ENCODE assay signal across 9 cellular contexts in genomic region chr1:27142464-27142863, GRCh38. TPM values are rescaled to one million over a fixed set of nuclear protein-coding genes. Genes with fewer than 3 reads are reported as not detected.
DNase-seq lines count a peak whose midpoint lies in the region; ATAC-seq and TF ChIP-seq lines count a peak whose summit lies in the region.
"Had no signal": no experiment of that assay in that cellular context is flagged by ENCODE, and none has a peak within 500 bp of the region (broad histone marks: within the 10 kb centered on the region; RNA-seq: fewer than 3 reads in every experiment).

No MANE protein-coding gene starts in this region.

- H3K36me3 ChIP-seq in psoas muscle (ENCODE audit: insufficient read depth in 1 of 2, low read depth in 1 of 2): no peaks in the 10 kb centered on the region

- peaks cover 76% of the 10 kb centered on the region for H3K4me1 Mint-ChIP-seq in brain

- H3K4me3 ChIP-seq in psoas muscle: no peak overlapping the region
- no peak overlapping the region for H3K4me3 ChIP-seq in lower leg skin (ENCODE audit: low read depth, poor library complexity, severe bottlenecking)

- no peak for ATAC-seq in psoas muscle
- no peak for ATAC-seq in GM21786 (IDR thresholded peaks at IDR 0.05; ENCODE audit: unreplicated experiment)

- H3K4me1 ChIP-seq in psoas muscle: peaks cover 86% of the 10 kb centered on the region

- no peak overlapping the region for H3K4me3 Mint-ChIP-seq in brain

- H3K27me3 ChIP-seq in psoas muscle (ENCODE audit: insufficient read depth in 3 of 3, low read length in 2 of 3): no peaks in the 10 kb centered on the region

- WGBS in psoas muscle, 3 donors: 96 to 98% (median 98%) methylated on average over 3 of the region's 3 CpGs
- 50 to 57% methylated on average over 3 of the region's 3 CpGs for WGBS in lower leg skin, 2 donors

- no peaks in the 10 kb centered on the region for H3K27me3 Mint-ChIP-seq in brain

- H3K9me3 ChIP-seq in psoas muscle: no peaks in the 10 kb centered on the region

- TF ChIP-seq CTCF in brain (conservative IDR thresholded peaks at IDR 0.05) (no peak), psoas muscle (IDR thresholded peaks at IDR 0.05) (no peak), lower leg skin (IDR thresholded peaks at IDR 0.05) (no peak)

- intact Hi-C loops in psoas muscle (cut with DNase I): no loop called here
- intact Hi-C loops in lower leg skin (cut with DNase I; ENCODE audit: low total_unique reads): loop anchor here (5.0 kb wide), 1 partner anchor 1635 kb away; no protein-coding TSS in a partner anchor

- no peaks in the 10 kb centered on the region for H3K9me3 Mint-ChIP-seq in brain

- no peak for TF ChIP-seq POLR2A in lower leg skin (IDR thresholded peaks at IDR 0.05)

- DNase-seq in DMS153 (lab: John Stamatoyannopoulos, UW) (peak; percentile 49), DMS153 treated with DMSO at 0.1 percent for 48 hours (lab: John Stamatoyannopoulos, UW; ENCODE audit: unreplicated experiment) (no peak), NCI-H146 treated with DMSO at 0.1 percent for 48 hours (lab: John Stamatoyannopoulos, UW; ENCODE audit: unreplicated experiment) (peak; percentile 33), psoas muscle (no peak), lower leg skin (ENCODE audit: low spot score in 2 of 2) (no peak), amygdala (lab: John Stamatoyannopoulos, UW) (no peak)
- DNase-seq: hippocampal formation had no signal

- H3K27ac Mint-ChIP-seq in brain: peak overlapping the region in 3 of 5 experiments; percentile 41 to 77 (median 59)

- no peaks in the 10 kb centered on the region for H3K36me3 Mint-ChIP-seq in brain

- H3K27ac ChIP-seq in psoas muscle: peak overlapping the region; percentile 81

RNA-seq across cellular contexts. Expression of gene SLC9A1, which starts 12.5 kb away (rescaled TPM):
- 31.8 TPM for polyA plus RNA-seq in brain (ENCODE audit: insufficient read depth, low read depth, low replicate concordance)
- 10 to 100 TPM in 1 of 4 donors, 1 to 10 TPM in 3; 5.2 to 14.3 (median 7.7) TPM for total RNA-seq in psoas muscle
- polyA plus RNA-seq in psoas muscle: 10 to 100 TPM in 1 of 3 donors, 1 to 10 TPM in 2; 2.3 to 17.0 (median 3.8) TPM
- 10 to 100 TPM; 10.9 to 19.4 (median 13.2) TPM for total RNA-seq in lower leg skin

Comparison
In these comparisons a context has a peak if more than half of its experiments do, and no peak if none do; other contexts are left out.
1. DNase-seq: peak in DMS153 (single experiment) and NCI-H146 treated with DMSO at 0.1 percent for 48 hours (single experiment); none in DMS153 treated with DMSO at 0.1 percent for 48 hours (single experiment), psoas muscle (0 of 2), lower leg skin (0 of 2) and amygdala (0 of 56).